In the genomic region with DNA sequence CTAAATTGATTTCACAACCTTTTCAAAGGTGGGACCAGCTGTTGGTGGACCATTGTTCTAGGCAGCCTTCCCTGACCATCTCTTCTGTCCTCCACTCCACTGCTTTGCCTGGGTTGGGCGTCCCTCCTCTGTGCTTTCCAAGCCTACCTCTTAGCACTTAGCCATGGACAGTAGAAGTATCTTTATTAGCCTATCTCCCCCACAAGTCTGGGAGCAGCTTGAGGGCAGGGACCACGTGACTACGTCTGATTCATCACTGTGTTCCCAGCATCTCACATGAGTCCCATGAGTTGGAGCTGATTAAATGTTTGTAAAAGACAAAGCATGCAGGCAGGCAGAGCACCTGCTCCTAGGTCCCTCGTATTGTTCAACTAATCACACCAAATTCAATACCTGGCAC, we compare ENCODE assay signal across 11 cellular contexts. TPM values are rescaled to one million over a fixed set of nuclear protein-coding genes. Genes with fewer than 3 reads are reported as not detected.
DNase-seq lines count a peak whose midpoint lies in the region; ATAC-seq and TF ChIP-seq lines count a peak whose summit lies in the region.
"Had no signal": no experiment of that assay in that cellular context is flagged by ENCODE, and none has a peak within 500 bp of the region (broad histone marks: within the 10 kb centered on the region; RNA-seq: fewer than 3 reads in every experiment).

No MANE protein-coding gene starts in this region.

- no peak overlapping the region for H3K4me3 ChIP-seq in PC-3 (ENCODE audit: low read length)
- H3K4me3 ChIP-seq in epithelial cell of esophagus (ENCODE audit: low read length) = no peak overlapping the region
- H3K4me3 ChIP-seq in testis = no peak overlapping the region
- H3K4me3 ChIP-seq: thyroid gland had no signal

- no peak overlapping the region for H2AFZ ChIP-seq in PC-3 (ENCODE audit: low read length)

- no TSS peak for BruUV-seq in PC-3 (replicated peaks; lab: Mats Ljungman, UMichigan)

- ATAC-seq in PC-3 = peak; percentile 78
- no peak for ATAC-seq in GM18909 (IDR thresholded peaks at IDR 0.05; ENCODE audit: poor library complexity, unreplicated experiment)

- H3K79me2 ChIP-seq in PC-3 (ENCODE audit: low read length) = no peaks in the 10 kb centered on the region

- H3K9ac ChIP-seq in PC-3 (ENCODE audit: low read length) = no peak overlapping the region

- no peak for TF ChIP-seq CTCF in PC-3 (conservative IDR thresholded peaks at IDR 0.05; ENCODE audit: low read depth, low read length)
- no peak for TF ChIP-seq CTCF in epithelial cell of esophagus (IDR thresholded peaks at IDR 0.05; ENCODE audit: insufficient read depth, low read depth, low read length, missing control alignments)
- TF ChIP-seq CTCF in testis (IDR thresholded peaks at IDR 0.05) = no peak

- TF ChIP-seq POLR2A in testis (IDR thresholded peaks at IDR 0.05) = no peak

- H3K9me2 ChIP-seq in PC-3 (replicated peaks; ENCODE audit: low read length) = no peaks in the 10 kb centered on the region

- H3K27ac ChIP-seq in PC-3 (ENCODE audit: low read length) (no peak overlapping the region), testis (no peak overlapping the region)
- H3K27ac ChIP-seq: thyroid gland had no signal

- H3K9me3 ChIP-seq in PC-3 (ENCODE audit: low read length) = no peaks in the 10 kb centered on the region
- H3K9me3 ChIP-seq in testis = no peaks in the 10 kb centered on the region
- H3K9me3 ChIP-seq: thyroid gland had no signal

- CTCF ChIA-PET in PC-3 (lab: Charles Lee) = no interaction called here

- H3K4me1 ChIP-seq in PC-3 (ENCODE audit: insufficient read depth, low read length) (peaks cover 20% of the 10 kb centered on the region), testis (no peaks in the 10 kb centered on the region)
- H3K4me1 ChIP-seq: thyroid gland had no signal

- DNase-seq in NCI-H2227 (lab: John Stamatoyannopoulos, UW; ENCODE audit: unreplicated experiment) = peak; percentile 12
- no peak for DNase-seq in NCI-H2227 treated with DMSO at 0.1 percent for 48 hours (lab: John Stamatoyannopoulos, UW)
- DNase-seq in PC-3 = peak; percentile 70
- DNase-seq in epithelial cell of esophagus (ENCODE audit: low read depth) = peak; percentile 69
- peak; percentile 54 for DNase-seq in testis
- DNase-seq in GM19238 (ENCODE audit: insufficient read length, low spot score) = no peak
- no peak for DNase-seq in activated CD4-positive, CD25-positive, alpha-beta regulatory T cell treated with anti-CD3 and anti-CD28 coated beads, Interleukin-2, amount 50 U/mL, for 72 hours
- DNase-seq: AML-193, thyroid gland had no signal

- 25 to 29% methylated on average over 4 of the region's 4 CpGs for WGBS in testis, 2 donors

- H3K4me2 ChIP-seq in PC-3 (ENCODE audit: low read length) = no peak overlapping the region

- intact Hi-C loops in PC-3 (cut with micrococcal nuclease) (no loop called here), testis (cut with DNase I; ENCODE audit: low total_unique reads) (no loop called here)

- H3K36me3 ChIP-seq in PC-3 (ENCODE audit: low read depth, low read length) (no peaks in the 10 kb centered on the region), testis (ENCODE audit: low read depth, missing control alignments) (no peaks in the 10 kb centered on the region)
- H3K36me3 ChIP-seq: thyroid gland had no signal

- H4K20me1 ChIP-seq in PC-3 (ENCODE audit: low read length) = no peaks in the 10 kb centered on the region

- no peaks in the 10 kb centered on the region for H3F3A ChIP-seq in PC-3 (ENCODE audit: low read length, unreplicated experiment)

- POLR2A ChIA-PET in PC-3 (lab: Charles Lee; ENCODE audit: unreplicated experiment) = no interaction called here

- no peaks in the 10 kb centered on the region for H3K27me3 ChIP-seq in PC-3 (ENCODE audit: low read length)
- H3K27me3 ChIP-seq in testis = no peaks in the 10 kb centered on the region
- H3K27me3 ChIP-seq: thyroid gland had no signal

RNA-seq across cellular contexts. Expression of gene MORN5, which starts 20.9 kb away (rescaled TPM):
- total RNA-seq in PC-3 (2014; rRNA removed) (not detected in 2 replicates), testis (10 to 100 TPM; 19.2 to 34.7 TPM)
- 183 TPM for polyA plus RNA-seq in testis (ENCODE audit: insufficient read depth, low read depth, low replicate concordance)
- total RNA-seq: T-helper 2 cell treated with Interferon-gamma antibody and Interleukin-4, amounts not matched to agents 100 ng/mL and 5 ng/mL, for 36 hours; thyroid gland had no signal

RNA-seq across cellular contexts. Expression of gene NDUFA8, which starts 21.1 kb away (rescaled TPM):
- 67.5 and 71.4 TPM in 2 replicates for total RNA-seq in PC-3 (2014; rRNA removed)
- total RNA-seq in testis = 10 to 100 TPM; 59.4 to 62.1 TPM
- polyA plus RNA-seq in testis (ENCODE audit: insufficient read depth, low read depth, low replicate concordance) = 219 TPM

RNA-seq across cellular contexts. Expression of gene LHX6, which starts 48.1 kb away (rescaled TPM):
- total RNA-seq in PC-3 (2014; rRNA removed) = 11.1 and 16.5 TPM in 2 replicates
- total RNA-seq in testis = 10 to 100 TPM in 1 of 2 donors, 1 to 10 TPM in 1; 8.8 to 11.5 TPM
- 8.8 TPM for polyA plus RNA-seq in testis (ENCODE audit: insufficient read depth, low read depth, low replicate concordance)
- total RNA-seq: T-helper 2 cell treated with Interferon-gamma antibody and Interleukin-4, amounts not matched to agents 100 ng/mL and 5 ng/mL, for 36 hours had no signal

Comparison
In these comparisons a context has a peak if more than half of its experiments do, and no peak if none do; other contexts are left out.
1. DNase-seq: peak in NCI-H2227 (single experiment), PC-3 (single experiment), epithelial cell of esophagus (single experiment) and testis (single experiment); none in NCI-H2227 treated with DMSO at 0.1 percent for 48 hours (single experiment), GM19238 (single experiment) and activated CD4-positive, CD25-positive, alpha-beta regulatory T cell treated with anti-CD3 and anti-CD28 coated beads, Interleukin-2, amount 50 U/mL, for 72 hours (single experiment).
2. RNA of gene MORN5, which starts 20.9 kb away (total RNA-seq): 19.2 to 34.7 TPM in testis; not detected in PC-3; every median in the first group is over 10 times any median in the second.